Comparison of ENCODE assay signal across 6 cellular contexts in genomic region chr19:45499196-45500180, GRCh38. TPM values are rescaled to one million over a fixed set of nuclear protein-coding genes. Genes with fewer than 3 reads are reported as not detected.
DNase-seq lines count a peak whose midpoint lies in the region; ATAC-seq, FAIRE-seq and TF ChIP-seq lines count a peak whose summit lies in the region.

No MANE protein-coding gene starts in this region.

- H3K9me3 ChIP-seq in psoas muscle, result no peaks in the 10 kb centered on the region

- no peaks in the 10 kb centered on the region for H3K36me3 ChIP-seq in bronchial epithelial cell (ENCODE audit: control insufficient read depth, insufficient read depth, low read length)
- H3K36me3 ChIP-seq in psoas muscle (ENCODE audit: insufficient read depth in 1 of 2, low read depth in 1 of 2), result no peaks in the 10 kb centered on the region

- FAIRE-seq in D721Med (lab: Jason Lieb, UNC) (peak; percentile 44), bronchial epithelial cell (lab: Jason Lieb, UNC) (no peak)

- TF ChIP-seq CTCF in D721Med (IDR thresholded peaks at IDR 0.05; ENCODE audit: insufficient read depth, missing control alignments), result no peak
- TF ChIP-seq CTCF in bronchial epithelial cell (IDR thresholded peaks at IDR 0.05; ENCODE audit: insufficient read depth, low read length, severe bottlenecking), result no peak
- no peak for TF ChIP-seq CTCF in psoas muscle (IDR thresholded peaks at IDR 0.05)

- DNase-seq in D721Med (ENCODE audit: insufficient read length, low spot score) (peak; percentile 84), NCI-H748 treated with DMSO at 0.1 percent for 48 hours (lab: John Stamatoyannopoulos, UW) (peak; percentile 68), bronchial epithelial cell (ENCODE audit: low read depth) (peak; percentile 56), psoas muscle (peak; percentile 62 to 80), H4 (ENCODE audit: low spot score) (no peak)

- H3K4me1 ChIP-seq in psoas muscle, result peaks cover 9% of the 10 kb centered on the region

- intact Hi-C loops in psoas muscle (cut with DNase I), result loop anchor here (1.0 to 10.0 kb wide), 3 partner anchors 20 to 175 kb away; partner anchors contain the start of gene CKM (in 1 of the 2)

- no peak overlapping the region for H3K27ac ChIP-seq in psoas muscle

- H3K27me3 ChIP-seq in bronchial epithelial cell (ENCODE audit: control insufficient read depth, insufficient read depth, low read length), result no peaks in the 10 kb centered on the region
- H3K27me3 ChIP-seq in psoas muscle (ENCODE audit: insufficient read depth in 3 of 3, low read length in 2 of 3), result peaks cover 0 to 43% (median 2%) of the 10 kb centered on the region in 3 donors

- H3K4me3 ChIP-seq in bronchial epithelial cell (ENCODE audit: low read depth, low read length) (no peak overlapping the region), psoas muscle (peak overlapping the region; percentile 39)

- peak; percentile 31 to 57 (median 51) for ATAC-seq in psoas muscle
- no peak for ATAC-seq in GM18867 (IDR thresholded peaks at IDR 0.05; ENCODE audit: unreplicated experiment)

- WGBS in psoas muscle, 3 donors, result 8 to 10% (median 10%) methylated on average over 37 of the region's 37 CpGs

RNA-seq across cellular contexts. Expression of gene PPM1N, which starts 1.2 kb away (rescaled TPM):
- total RNA-seq in bronchial epithelial cell, result 1.4 and 1.6 TPM in 2 replicates
- under 1 TPM in 1 of 4 donors, not detected in 3; 0.60 TPM for total RNA-seq in psoas muscle
- under 1 TPM; 0.29 to 0.90 (median 0.31) TPM for polyA plus RNA-seq in psoas muscle
- 0.21 and 1.1 TPM in 2 replicates for total RNA-seq in H4 (2014; rRNA removed; shearing (Covaris generic))

RNA-seq across cellular contexts. Expression of gene RTN2, which starts 2.6 kb away (rescaled TPM):
- total RNA-seq in bronchial epithelial cell (2.1 and 2.9 TPM in 2 replicates), psoas muscle (100 to 1,000 TPM; 214 to 272 (median 242) TPM)
- 100 to 1,000 TPM in 1 of 3 donors, 10 to 100 TPM in 2; 46.6 to 199 (median 85.8) TPM for polyA plus RNA-seq in psoas muscle
- total RNA-seq in H4 (2014; rRNA removed; shearing (Covaris generic)), result 3.5 and 6.1 TPM in 2 replicates

RNA-seq across cellular contexts. Expression of gene VASP, which starts 7.8 kb away (rescaled TPM):
- total RNA-seq in bronchial epithelial cell (59.0 and 86.0 TPM in 2 replicates), psoas muscle (10 to 100 TPM; 14.2 to 32.8 (median 23.2) TPM)
- 10 to 100 TPM; 13.5 to 76.3 (median 14.6) TPM for polyA plus RNA-seq in psoas muscle
- total RNA-seq in H4 (2014; rRNA removed; shearing (Covaris generic)), result 29.1 and 43.5 TPM in 2 replicates

RNA-seq across cellular contexts. Expression of gene FOSB, which starts 31.7 kb away (rescaled TPM):
- 3.6 and 4.2 TPM in 2 replicates for total RNA-seq in bronchial epithelial cell
- 1 to 10 TPM in 3 of 4 donors, under 1 TPM in 1; 0.32 to 9.4 (median 1.7) TPM for total RNA-seq in psoas muscle
- polyA plus RNA-seq in psoas muscle, result 1 to 10 TPM in 1 of 3 donors, under 1 TPM in 2; 0.41 to 5.4 (median 0.65) TPM
- total RNA-seq in H4 (2014; rRNA removed; shearing (Covaris generic)), result 1.2 TPM in 1 of 2 replicates, not detected in the other

Comparison
In these comparisons a context has a peak if more than half of its experiments do, and no peak if none do; other contexts are left out.
1. RNA of gene RTN2, which starts 2.6 kb away (total RNA-seq): 214 to 272 TPM in psoas muscle; 3.5 to 6.1 TPM in H4 and 2.1 to 2.9 TPM in bronchial epithelial cell; every median in the first group is over 10 times any median in the second.